ENCODE assay signal across 31 cellular contexts in genomic region chr7:93239824-93240223, GRCh38. TPM values are rescaled to one million over a fixed set of nuclear protein-coding genes. Genes with fewer than 3 reads are reported as not detected.
"Had no signal": no experiment of that assay in that cellular context is flagged by ENCODE, and none has a peak within 500 bp of the region (broad histone marks: within the 10 kb centered on the region; RNA-seq: fewer than 3 reads in every experiment).

No MANE protein-coding gene starts in this region.

- ATAC-seq: naive thymus-derived CD8-positive, alpha-beta T cell; natural killer cell treated with Interleukin-12 subunit alpha and Interleukin-12 subunit beta and Interleukin-15 and Interleukin-18, amount 100 ng/mL, for 72 hours; psoas muscle; right cardiac atrium; right lobe of liver; stimulated activated naive B cell treated with anti-CD40 and anti-IgM and Interleukin-4, amounts not matched to agents 10 μg/mL and 1 μg/mL and 100 μg/mL, for 72 hours had no signal

- H3K27me3 Mint-ChIP-seq: naive B cell; naive thymus-derived CD8-positive, alpha-beta T cell; natural killer cell treated with Interleukin-12 subunit alpha and Interleukin-12 subunit beta and Interleukin-15 and Interleukin-18, amount 100 ng/mL, for 72 hours; progenitor cell of endocrine pancreas; stimulated activated naive B cell treated with anti-CD40 and anti-IgM and Interleukin-4, amounts not matched to agents 10 μg/mL and 1 μg/mL and 100 μg/mL, for 72 hours; stimulated activated naive CD8-positive, alpha-beta T cell treated with anti-CD3 and anti-CD28 coated beads, Interleukin-15, Interleukin-2, amounts not matched to agents 100 ng/mL and 50 ng/mL, for 24 hours had no signal

- H3K27ac ChIP-seq: neural progenitor cell, ovary, parathyroid adenoma, psoas muscle, right lobe of liver, skin epidermis, spleen, stomach, thoracic aorta, thyroid gland, tibial nerve, upper lobe of left lung, vagina had no signal

- H3K4me1 Mint-ChIP-seq: neural progenitor cell had no signal

- H3K27me3 ChIP-seq: neural progenitor cell, ovary, right lobe of liver, spleen, stomach, thyroid gland, tibial nerve, upper lobe of left lung, vagina had no signal

- H3K9me3 ChIP-seq: ovary, psoas muscle, right lobe of liver, spleen, stomach, thoracic aorta, thyroid gland, tibial nerve, upper lobe of left lung, vagina had no signal

- H3K36me3 Mint-ChIP-seq: naive B cell; natural killer cell treated with Interleukin-12 subunit alpha and Interleukin-12 subunit beta and Interleukin-15 and Interleukin-18, amount 100 ng/mL, for 72 hours; neural progenitor cell had no signal

- H3K27ac Mint-ChIP-seq: naive thymus-derived CD8-positive, alpha-beta T cell; natural killer cell treated with Interleukin-12 subunit alpha and Interleukin-12 subunit beta and Interleukin-15 and Interleukin-18, amount 100 ng/mL, for 72 hours; neural progenitor cell; progenitor cell of endocrine pancreas; stimulated activated naive B cell treated with anti-CD40 and anti-IgM and Interleukin-4, amounts not matched to agents 10 μg/mL and 1 μg/mL and 100 μg/mL, for 72 hours; stimulated activated naive CD8-positive, alpha-beta T cell treated with anti-CD3 and anti-CD28 coated beads, Interleukin-15, Interleukin-2, amounts not matched to agents 100 ng/mL and 50 ng/mL, for 24 hours had no signal

- H3K4me1 ChIP-seq: neural progenitor cell, parathyroid adenoma, psoas muscle, thyroid gland, tibial nerve, upper lobe of left lung, vagina had no signal

- H3K36me3 ChIP-seq: neural progenitor cell, ovary, right lobe of liver, thoracic aorta, thyroid gland, upper lobe of left lung, vagina had no signal

- H3K9me3 Mint-ChIP-seq: naive B cell; naive thymus-derived CD8-positive, alpha-beta T cell; natural killer cell treated with Interleukin-12 subunit alpha and Interleukin-12 subunit beta and Interleukin-15 and Interleukin-18, amount 100 ng/mL, for 72 hours; neural progenitor cell; stimulated activated naive B cell treated with anti-CD40 and anti-IgM and Interleukin-4, amounts not matched to agents 10 μg/mL and 1 μg/mL and 100 μg/mL, for 72 hours; stimulated activated naive CD8-positive, alpha-beta T cell treated with anti-CD3 and anti-CD28 coated beads, Interleukin-15, Interleukin-2, amounts not matched to agents 100 ng/mL and 50 ng/mL, for 24 hours had no signal

- H3K4me3 Mint-ChIP-seq: naive B cell; naive thymus-derived CD8-positive, alpha-beta T cell; natural killer cell treated with Interleukin-12 subunit alpha and Interleukin-12 subunit beta and Interleukin-15 and Interleukin-18, amount 100 ng/mL, for 72 hours; neural progenitor cell; stimulated activated naive B cell treated with anti-CD40 and anti-IgM and Interleukin-4, amounts not matched to agents 10 μg/mL and 1 μg/mL and 100 μg/mL, for 72 hours; stimulated activated naive CD8-positive, alpha-beta T cell treated with anti-CD3 and anti-CD28 coated beads, Interleukin-15, Interleukin-2, amounts not matched to agents 100 ng/mL and 50 ng/mL, for 24 hours had no signal

- DNase-seq: naive B cell; naive thymus-derived CD8-positive, alpha-beta T cell; occipital lobe; ovary; posterior cingulate gyrus; psoas muscle; right cardiac atrium; right lobe of liver; spleen; stimulated activated CD4-positive, alpha-beta T cell treated with anti-CD3 and anti-CD28 coated beads, Interleukin-12 subunit alpha, Interleukin-12 subunit beta, amount 100 ng/mL, for 4 hours; stimulated activated CD4-positive, alpha-beta T cell treated with anti-CD3 and anti-CD28 coated beads, Interleukin-1b, Interleukin-23, amount 100 ng/mL, for 48 hours; stimulated activated CD4-positive, alpha-beta T cell treated with anti-CD3 and anti-CD28 coated beads, Interleukin-4, amount 100 ng/mL, for 1 hour; stimulated activated CD4-positive, alpha-beta T cell treated with anti-CD3 and anti-CD28 coated beads, Interleukin-4, amount 100 ng/mL, for 4 hours; stimulated activated CD8-positive, alpha-beta memory T cell treated with anti-CD3 and anti-CD28 coated beads, Interleukin-4, amount 100 ng/mL, for 48 hours; stimulated activated naive B cell treated with anti-CD40 and anti-IgM and Interleukin-4, amounts not matched to agents 10 μg/mL and 1 μg/mL and 100 μg/mL, for 72 hours; stimulated activated naive CD4-positive, alpha-beta T cell treated with Interleukin-2 at 50 U/mL for 16 hours; stomach; thyroid gland; trophoblast cell; upper lobe of left lung had no signal

- H3K4me3 ChIP-seq: neural progenitor cell, ovary, psoas muscle, right lobe of liver, skin epidermis, smooth muscle cell, spleen, stomach, thoracic aorta, thyroid gland, tibial nerve, upper lobe of left lung, vagina had no signal

RNA-seq across cellular contexts. Expression of gene HEPACAM2, which starts 13.6 kb away (rescaled TPM):
- total RNA-seq: natural killer cell treated with Interleukin-12 subunit alpha and Interleukin-12 subunit beta and Interleukin-15 and Interleukin-18, amount 100 ng/mL, for 72 hours; occipital lobe; ovary; psoas muscle; right cardiac atrium; right lobe of liver; smooth muscle cell; thoracic aorta; tibial nerve; ureter; vagina had no signal
- polyA plus RNA-seq: naive thymus-derived CD8-positive, alpha-beta T cell; ovary; right cardiac atrium; smooth muscle cell had no signal
